Comparison of ENCODE assay signal across 1 cellular context in the genomic region with DNA sequence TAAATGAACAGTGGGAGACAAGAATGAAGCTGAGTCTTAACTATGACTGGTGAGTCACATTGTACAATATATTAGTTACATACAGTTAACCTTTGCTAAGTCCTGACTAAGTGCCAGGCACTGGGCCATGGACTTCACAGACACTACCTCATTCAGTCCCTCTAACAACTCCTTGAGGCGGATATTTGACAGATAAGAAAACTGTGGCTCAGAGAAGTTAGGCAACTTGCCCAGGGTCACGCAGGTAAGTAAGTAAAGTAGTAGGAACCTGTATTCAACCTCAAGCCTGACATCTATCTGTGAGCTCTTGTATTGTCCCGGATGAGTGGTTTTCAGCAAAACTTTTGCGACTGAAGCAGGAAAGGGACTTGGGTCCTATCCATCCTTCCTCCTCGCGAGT.
A peak's percentile ranks its signal among the peaks of the same experiment; 100 is the strongest.
TF ChIP-seq lines count a peak whose summit lies in the region.

No MANE protein-coding gene starts in this region.

TF ChIP-seq in SK-N-SH, 30 proteins besides CTCF, POLR2A, EP300 and RAD21 (continued from another document):
- TF ChIP-seq USF2 (IDR thresholded peaks at IDR 0.05; ENCODE audit: borderline replicate concordance, low read depth, low read length) = no peak
- TF ChIP-seq ELF1 (IDR thresholded peaks at IDR 0.05) = no peak
- peak; percentile 44; the same call in 1 of the 2 replicates for TF ChIP-seq FOSL2 (IDR thresholded peaks at IDR 0.05; ENCODE audit: borderline replicate concordance, low read depth)
- no peak for TF ChIP-seq YY1 (IDR thresholded peaks at IDR 0.05; ENCODE audit: low read depth)
- TF ChIP-seq POLR2AphosphoS5 (IDR thresholded peaks at IDR 0.05; ENCODE audit: low read depth, low read length) = no peak
- TF ChIP-seq NFIC (IDR thresholded peaks at IDR 0.05; ENCODE audit: borderline replicate concordance) = peak; percentile 43; the same call in 1 of the 2 replicates
- TF ChIP-seq, protein P1, sequence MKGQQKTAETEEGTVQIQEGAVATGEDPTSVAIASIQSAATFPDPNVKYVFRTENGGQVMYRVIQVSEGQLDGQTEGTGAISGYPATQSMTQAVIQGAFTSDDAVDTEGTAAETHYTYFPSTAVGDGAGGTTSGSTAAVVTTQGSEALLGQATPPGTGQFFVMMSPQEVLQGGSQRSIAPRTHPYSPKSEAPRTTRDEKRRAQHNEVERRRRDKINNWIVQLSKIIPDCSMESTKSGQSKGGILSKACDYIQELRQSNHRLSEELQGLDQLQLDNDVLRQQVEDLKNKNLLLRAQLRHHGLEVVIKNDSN (IDR thresholded peaks at IDR 0.05; ENCODE audit: borderline replicate concordance, low read depth) = no peak
- TF ChIP-seq EZH2phosphoT487 (IDR thresholded peaks at IDR 0.05; ENCODE audit: borderline replicate concordance, low read depth) = no peak
- TF ChIP-seq SIN3A (IDR thresholded peaks at IDR 0.05; ENCODE audit: borderline replicate concordance, low read depth, low read length) = no peak
- TF ChIP-seq REST (IDR thresholded peaks at IDR 0.05; ENCODE audit: low read depth, low read length) = no peak
- no peak for TF ChIP-seq GATA2 (CRISPR knock-in tag; IDR thresholded peaks at IDR 0.05)
- TF ChIP-seq FOXJ3 (CRISPR knock-in tag; IDR thresholded peaks at IDR 0.05) = no peak
- no peak for TF ChIP-seq MEF2A (IDR thresholded peaks at IDR 0.05; ENCODE audit: borderline replicate concordance, low read depth)
- TF ChIP-seq SMC3 (IDR thresholded peaks at IDR 0.05; ENCODE audit: low read depth, low read length) = no peak
- TF ChIP-seq, protein P2, sequence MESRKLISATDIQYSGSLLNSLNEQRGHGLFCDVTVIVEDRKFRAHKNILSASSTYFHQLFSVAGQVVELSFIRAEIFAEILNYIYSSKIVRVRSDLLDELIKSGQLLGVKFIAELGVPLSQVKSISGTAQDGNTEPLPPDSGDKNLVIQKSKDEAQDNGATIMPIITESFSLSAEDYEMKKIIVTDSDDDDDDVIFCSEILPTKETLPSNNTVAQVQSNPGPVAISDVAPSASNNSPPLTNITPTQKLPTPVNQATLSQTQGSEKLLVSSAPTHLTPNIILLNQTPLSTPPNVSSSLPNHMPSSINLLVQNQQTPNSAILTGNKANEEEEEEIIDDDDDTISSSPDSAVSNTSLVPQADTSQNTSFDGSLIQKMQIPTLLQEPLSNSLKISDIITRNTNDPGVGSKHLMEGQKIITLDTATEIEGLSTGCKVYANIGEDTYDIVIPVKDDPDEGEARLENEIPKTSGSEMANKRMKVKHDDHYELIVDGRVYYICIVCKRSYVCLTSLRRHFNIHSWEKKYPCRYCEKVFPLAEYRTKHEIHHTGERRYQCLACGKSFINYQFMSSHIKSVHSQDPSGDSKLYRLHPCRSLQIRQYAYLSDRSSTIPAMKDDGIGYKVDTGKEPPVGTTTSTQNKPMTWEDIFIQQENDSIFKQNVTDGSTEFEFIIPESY (IDR thresholded peaks at IDR 0.05; ENCODE audit: borderline replicate concordance, low read depth) = no peak
- no peak for TF ChIP-seq TAF1 (IDR thresholded peaks at IDR 0.05; ENCODE audit: borderline replicate concordance, low read depth, low read length)
- TF ChIP-seq CHD2 (IDR thresholded peaks at IDR 0.05; ENCODE audit: low read length, partially characterized antibody) = no peak
- TF ChIP-seq FOXM1 (IDR thresholded peaks at IDR 0.05; ENCODE audit: low read depth) = no peak
